Comparison of ENCODE assay signal across 16 cellular contexts in genomic region chr1:62180649-62181048, GRCh38. TPM values are rescaled to one million over a fixed set of nuclear protein-coding genes. Genes with fewer than 3 reads are reported as not detected.
DNase-seq lines count a peak whose midpoint lies in the region; ATAC-seq and TF ChIP-seq lines count a peak whose summit lies in the region.
"Had no signal": no experiment of that assay in that cellular context is flagged by ENCODE, and none has a peak within 500 bp of the region (broad histone marks: within the 10 kb centered on the region; RNA-seq: fewer than 3 reads in every experiment).

No MANE protein-coding gene starts in this region.

- no peaks in the 10 kb centered on the region for H3K9me3 Mint-ChIP-seq in MCF 10A (ENCODE audit: unreplicated experiment)
- H3K9me3 Mint-ChIP-seq: stimulated activated memory B cell treated with anti-CD40 and anti-IgM and Interleukin-4, amounts not matched to agents 10 μg/mL and 1 μg/mL and 100 μg/mL, for 72 hours had no signal

- H3K4me1 ChIP-seq in mucosa of descending colon (ENCODE audit: low read depth) = peaks cover 7% of the 10 kb centered on the region
- H3K4me1 ChIP-seq: vagina had no signal

- no peak overlapping the region for H3K4me3 Mint-ChIP-seq in MCF 10A (ENCODE audit: unreplicated experiment)
- H3K4me3 Mint-ChIP-seq: stimulated activated memory B cell treated with anti-CD40 and anti-IgM and Interleukin-4, amounts not matched to agents 10 μg/mL and 1 μg/mL and 100 μg/mL, for 72 hours had no signal

- CTCF ChIA-PET in MCF 10A (lab: Yijun Ruan, JAX) = interaction anchor here (0.6 to 0.8 kb wide), 2 partner anchors 255 to 573 kb away, joined by 3 to 4 read pairs; no protein-coding TSS in a partner anchor

- H3K9me3 ChIP-seq in mucosa of descending colon = no peaks in the 10 kb centered on the region
- H3K9me3 ChIP-seq: vagina had no signal

- POLR2A ChIA-PET in MCF 10A (lab: Yijun Ruan, JAX) = no interaction called here

- no TSS peak for BruUV-seq in MCF 10A (replicated peaks; lab: Mats Ljungman, UMichigan)

- H3K36me3 Mint-ChIP-seq in MCF 10A (ENCODE audit: insufficient read depth, unreplicated experiment) = no peaks in the 10 kb centered on the region
- H3K36me3 Mint-ChIP-seq: stimulated activated memory B cell treated with anti-CD40 and anti-IgM and Interleukin-4, amounts not matched to agents 10 μg/mL and 1 μg/mL and 100 μg/mL, for 72 hours had no signal

- H3K36me3 ChIP-seq in mucosa of descending colon (ENCODE audit: low read depth) = no peaks in the 10 kb centered on the region
- H3K36me3 ChIP-seq: vagina had no signal

- TF ChIP-seq CTCF in MCF 10A (IDR thresholded peaks at IDR 0.05; ENCODE audit: unreplicated experiment) = no peak
- TF ChIP-seq CTCF in mucosa of descending colon (IDR thresholded peaks at IDR 0.05) = no peak

- intact Hi-C loops in MCF 10A (cut with micrococcal nuclease) (no loop called here), mucosa of descending colon (cut with DNase I, micrococcal nuclease) (no loop called here)

- H3K4me3 ChIP-seq in mucosa of descending colon = no peak overlapping the region
- H3K4me3 ChIP-seq: vagina had no signal

- no peak overlapping the region for H3K27ac Mint-ChIP-seq in MCF 10A (ENCODE audit: low read depth, unreplicated experiment)
- H3K27ac Mint-ChIP-seq: stimulated activated memory B cell treated with anti-CD40 and anti-IgM and Interleukin-4, amounts not matched to agents 10 μg/mL and 1 μg/mL and 100 μg/mL, for 72 hours had no signal

- ATAC-seq in mucosa of descending colon = no peak
- ATAC-seq in GM18517 (IDR thresholded peaks at IDR 0.05; ENCODE audit: unreplicated experiment) = no peak
- ATAC-seq in GM21619 (IDR thresholded peaks at IDR 0.05; ENCODE audit: unreplicated experiment) = no peak
- ATAC-seq: stimulated activated memory B cell treated with anti-CD40 and anti-IgM and Interleukin-4, amounts not matched to agents 10 μg/mL and 1 μg/mL and 100 μg/mL, for 72 hours had no signal

- H3K27me3 Mint-ChIP-seq in MCF 10A (ENCODE audit: insufficient read depth, unreplicated experiment) = no peaks in the 10 kb centered on the region
- H3K27me3 Mint-ChIP-seq: stimulated activated memory B cell treated with anti-CD40 and anti-IgM and Interleukin-4, amounts not matched to agents 10 μg/mL and 1 μg/mL and 100 μg/mL, for 72 hours had no signal

- DNase-seq in ELF-1 (ENCODE audit: low read depth, low spot score) (peak; percentile 88), NCI-H1694 treated with DMSO at 0.1 percent for 48 hours (lab: John Stamatoyannopoulos, UW) (peak; percentile 59), MCF 10A (ENCODE audit: unreplicated experiment) (peak; percentile 42), mucosa of descending colon (peak in 2 of 3 donors; percentile 38 to 55), NCI-H2107 treated with DMSO at 0.1 percent for 48 hours (lab: John Stamatoyannopoulos, UW; ENCODE audit: unreplicated experiment) (no peak)
- DNase-seq in activated CD4-positive, alpha-beta T cell treated with anti-CD3 and anti-CD28 coated beads for 4 hours = no peak
- DNase-seq: activated gamma-delta T cell treated with Interleukin-2 at 50 U/mL for 16 hours, anterior cingulate cortex, DND-41, kidney glomerular epithelial cell, NCI-H187 treated with DMSO at 0.1 percent for 48 hours had no signal

- no peaks in the 10 kb centered on the region for H3K4me1 Mint-ChIP-seq in MCF 10A (ENCODE audit: insufficient read depth, unreplicated experiment)
- H3K4me1 Mint-ChIP-seq: stimulated activated memory B cell treated with anti-CD40 and anti-IgM and Interleukin-4, amounts not matched to agents 10 μg/mL and 1 μg/mL and 100 μg/mL, for 72 hours had no signal

RNA-seq across cellular contexts. Expression of gene L1TD1, which starts 14.0 kb away (rescaled TPM):
- total RNA-seq in MCF 10A (2022) = not detected in 2 replicates
- total RNA-seq in mucosa of descending colon = 10 to 100 TPM in 1 of 3 donors, 1 to 10 TPM in 1, under 1 TPM in 1; 0.98 to 12.0 (median 1.4) TPM
- total RNA-seq: glomerular endothelial cell, vagina had no signal

Comparison
In these comparisons a context has a peak if more than half of its experiments do, and no peak if none do; other contexts are left out.
1. DNase-seq: peak in ELF-1 (single experiment), NCI-H1694 treated with DMSO at 0.1 percent for 48 hours (single experiment), MCF 10A (single experiment) and mucosa of descending colon (2 of 3); none in activated CD4-positive, alpha-beta T cell treated with anti-CD3 and anti-CD28 coated beads for 4 hours (0 of 2) and NCI-H2107 treated with DMSO at 0.1 percent for 48 hours (single experiment).